Comparison of ENCODE assay signal across 8 cellular contexts in genomic region chr2:191151315-191151698, GRCh38. TPM values are rescaled to one million over a fixed set of nuclear protein-coding genes. Genes with fewer than 3 reads are reported as not detected.
DNase-seq lines count a peak whose midpoint lies in the region; ATAC-seq and TF ChIP-seq lines count a peak whose summit lies in the region.

No MANE protein-coding gene starts in this region.

- intact Hi-C loops in PC-3 (cut with micrococcal nuclease): loop anchor here (10.0 kb wide), 1 partner anchor 367 kb away; no protein-coding TSS in a partner anchor
- intact Hi-C loops in esophagus squamous epithelium (cut with DNase I): no loop called here

- POLR2A ChIA-PET in PC-3 (lab: Charles Lee; ENCODE audit: unreplicated experiment): no interaction called here

- no peaks in the 10 kb centered on the region for H3K79me2 ChIP-seq in PC-3 (ENCODE audit: low read length)

- H3K27me3 ChIP-seq in PC-3 (ENCODE audit: low read length) (no peaks in the 10 kb centered on the region), esophagus squamous epithelium (peaks cover 0 to 10% (median 0%) of the 10 kb centered on the region in 4 donors)

- TF ChIP-seq CTCF in PC-3 (conservative IDR thresholded peaks at IDR 0.05; ENCODE audit: low read depth, low read length): no peak
- TF ChIP-seq CTCF in esophagus squamous epithelium (IDR thresholded peaks at IDR 0.05): no peak

- H3K36me3 ChIP-seq in PC-3 (ENCODE audit: low read depth, low read length) (no peaks in the 10 kb centered on the region), esophagus squamous epithelium (no peaks in the 10 kb centered on the region)

- ATAC-seq in GM21737 (IDR thresholded peaks at IDR 0.05; ENCODE audit: unreplicated experiment) (peak; percentile 7), PC-3 (no peak)

- no peak overlapping the region for H3K9ac ChIP-seq in PC-3 (ENCODE audit: low read length)

- H3K27ac ChIP-seq in PC-3 (ENCODE audit: low read length) (no peak overlapping the region), esophagus squamous epithelium (peak overlapping the region in 3 of 4 donors; percentile 18 to 75 (median 68)), caudate nucleus (ENCODE audit: low read depth, low read length) (no peak overlapping the region)

- peak overlapping the region; percentile 97 for H2AFZ ChIP-seq in PC-3 (ENCODE audit: low read length)

- WGBS in esophagus squamous epithelium, 2 donors: 75 to 79% methylated on average over 4 to 6 of the region's 6 CpGs

- no peaks in the 10 kb centered on the region for H3K9me2 ChIP-seq in PC-3 (replicated peaks; ENCODE audit: low read length)

- H3K4me3 ChIP-seq in PC-3 (ENCODE audit: low read length) (peak overlapping the region; percentile 71), esophagus squamous epithelium (peak overlapping the region; percentile 33 to 69 (median 48)), skeletal muscle cell (ENCODE audit: low read depth, low read length) (peak overlapping the region; percentile 50)

- no TSS peak for BruUV-seq in PC-3 (replicated peaks; lab: Mats Ljungman, UMichigan)

- no peak for TF ChIP-seq POLR2A in esophagus squamous epithelium (IDR thresholded peaks at IDR 0.05)

- peaks cover 5% of the 10 kb centered on the region; the same call in 1 of the 2 replicates for H3K4me1 ChIP-seq in PC-3 (ENCODE audit: insufficient read depth, low read length)
- peaks cover 0 to 13% (median 0%) of the 10 kb centered on the region in 3 donors for H3K4me1 ChIP-seq in esophagus squamous epithelium

- CTCF ChIA-PET in PC-3 (lab: Charles Lee): interaction anchor here (1.4 kb wide), 1 partner anchor 99 kb away, joined by 5 read pairs; no protein-coding TSS in a partner anchor

- H3K4me2 ChIP-seq in PC-3 (ENCODE audit: low read length): peak overlapping the region; percentile 88

- DNase-seq in PC-3: no peak
- no peak for DNase-seq in esophagus squamous epithelium (lab: John Stamatoyannopoulos, UW)
- no peak for DNase-seq in skeletal muscle cell (ENCODE audit: low read depth)
- no peak for DNase-seq in NCI-H128 (lab: John Stamatoyannopoulos, UW; ENCODE audit: unreplicated experiment)
- no peak for DNase-seq in iPS-NIHi7 (ENCODE audit: extremely low spot score)
- no peak for DNase-seq in HuH-7.5 (ENCODE audit: low spot score)
- no peak for DNase-seq in caudate nucleus (lab: John Stamatoyannopoulos, UW)

- no peaks in the 10 kb centered on the region for H4K20me1 ChIP-seq in PC-3 (ENCODE audit: low read length)

- H3F3A ChIP-seq in PC-3 (ENCODE audit: low read length, unreplicated experiment): no peaks in the 10 kb centered on the region

- H3K9me3 ChIP-seq in PC-3 (ENCODE audit: low read length) (no peaks in the 10 kb centered on the region), esophagus squamous epithelium (no peaks in the 10 kb centered on the region)

RNA-seq across cellular contexts. Expression of gene STAT4, which starts 0.5 kb away (rescaled TPM):
- total RNA-seq in PC-3 (2014; rRNA removed) (1.6 and 2.2 TPM in 2 replicates), esophagus squamous epithelium (1 to 10 TPM in 3 of 4 donors, under 1 TPM in 1; 0.47 to 3.2 (median 2.1) TPM)

Comparison
In these comparisons a context has a peak if more than half of its experiments do, and no peak if none do; other contexts are left out.
1. H3K27ac ChIP-seq: peak in esophagus squamous epithelium (3 of 4); none in PC-3 (single experiment) and caudate nucleus (single experiment).
2. Peak in every context shown above with its lines, with median percentiles within 50 percentile points of each other: H3K4me3 ChIP-seq.